ENCODE assay signal across 16 cellular contexts in genomic region chr6:3364391-3364790, GRCh38.
"Had no signal": no experiment of that assay in that cellular context is flagged by ENCODE, and none has a peak within 500 bp of the region (broad histone marks: within the 10 kb centered on the region; RNA-seq: fewer than 3 reads in every experiment).

No MANE protein-coding gene starts in this region.

- H3K9me3 ChIP-seq: ascending aorta, mucosa of descending colon, psoas muscle, upper lobe of left lung had no signal

- H3K4me3 ChIP-seq: ascending aorta, mucosa of descending colon, psoas muscle, upper lobe of left lung had no signal

- H3K27ac ChIP-seq: ascending aorta, psoas muscle had no signal

- H3K27ac Mint-ChIP-seq: activated T-helper 1 cell treated with anti-CD3 and anti-CD28 coated beads, Interleukin-12 subunit alpha, Interleukin-12 subunit beta, Interleukin-2, Interleukin-4 antibody, amounts not matched to agents 30 ng/mL and 10 ng/mL and 1 ng/mL, durations not matched to agents 14 hours and 24 hours and 36 hours; natural killer cell treated with Interleukin-12 subunit alpha and Interleukin-12 subunit beta and Interleukin-15 and Interleukin-18, amount 100 ng/mL, for 72 hours; T-cell had no signal

- H3K27me3 ChIP-seq: ascending aorta, upper lobe of left lung had no signal

- H3K4me3 Mint-ChIP-seq: activated T-helper 1 cell treated with anti-CD3 and anti-CD28 coated beads, Interleukin-12 subunit alpha, Interleukin-12 subunit beta, Interleukin-2, Interleukin-4 antibody, amounts not matched to agents 30 ng/mL and 10 ng/mL and 1 ng/mL, durations not matched to agents 14 hours and 24 hours and 36 hours; natural killer cell treated with Interleukin-12 subunit alpha and Interleukin-12 subunit beta and Interleukin-15 and Interleukin-18, amount 100 ng/mL, for 72 hours; T-cell had no signal

- ATAC-seq: natural killer cell treated with Interleukin-12 subunit alpha and Interleukin-12 subunit beta and Interleukin-15 and Interleukin-18, amount 100 ng/mL, for 72 hours; sciatic nerve; T-cell had no signal

- H3K9me3 Mint-ChIP-seq: activated T-helper 1 cell treated with anti-CD3 and anti-CD28 coated beads, Interleukin-12 subunit alpha, Interleukin-12 subunit beta, Interleukin-2, Interleukin-4 antibody, amounts not matched to agents 30 ng/mL and 10 ng/mL and 1 ng/mL, durations not matched to agents 14 hours and 24 hours and 36 hours; natural killer cell treated with Interleukin-12 subunit alpha and Interleukin-12 subunit beta and Interleukin-15 and Interleukin-18, amount 100 ng/mL, for 72 hours; T-cell had no signal

- H3K36me3 ChIP-seq: ascending aorta, upper lobe of left lung had no signal

- DNase-seq: activated CD4-positive, alpha-beta T cell treated with anti-CD3 and anti-CD28 coated beads for 4 hours; activated naive CD4-positive, alpha-beta T cell; caudate nucleus; cortex of kidney; hypothalamus; psoas muscle; stimulated activated CD4-positive, alpha-beta T cell treated with anti-CD3 and anti-CD28 coated beads, Interleukin-2, amount 100 ng/mL, for 24 hours; stimulated activated naive CD4-positive, alpha-beta T cell; T-cell; T1000; upper lobe of left lung had no signal

- H3K27me3 Mint-ChIP-seq: T-cell had no signal

- H3K4me1 ChIP-seq: ascending aorta had no signal

- H3K36me3 Mint-ChIP-seq: natural killer cell treated with Interleukin-12 subunit alpha and Interleukin-12 subunit beta and Interleukin-15 and Interleukin-18, amount 100 ng/mL, for 72 hours; T-cell had no signal
